9 cellular contexts compared by ENCODE assay signal in genomic region chr22:41237707-41238569, GRCh38. TPM values are rescaled to one million over a fixed set of nuclear protein-coding genes. Genes with fewer than 3 reads are reported as not detected.
DNase-seq lines count a peak whose midpoint lies in the region; ATAC-seq and TF ChIP-seq lines count a peak whose summit lies in the region.
"Had no signal": no experiment of that assay in that cellular context is flagged by ENCODE, and none has a peak within 500 bp of the region (broad histone marks: within the 10 kb centered on the region; RNA-seq: fewer than 3 reads in every experiment).

No MANE protein-coding gene starts in this region.

- peak overlapping the region; percentile 76 for H3K4me3 Mint-ChIP-seq in activated CD4-positive, alpha-beta T cell treated with anti-CD3 and anti-CD28 coated beads, Interleukin-2, amount 10 ng/mL, durations not matched to agents 24 days and 14 days

- DNase-seq in CMK (ENCODE audit: low read depth) (peak; percentile 32), NAMALWA (ENCODE audit: low spot score) (peak; percentile 64), dermis blood vessel endothelial cell (peak; percentile 73), lower leg skin (ENCODE audit: low spot score in 2 of 2) (peak in 1 of 2 donors; percentile 51), dedifferentiated amniotic fluid mesenchymal stem cell (ENCODE audit: extremely low spot score) (no peak)
- DNase-seq in activated CD4-positive, alpha-beta T cell treated with anti-CD3 and anti-CD28 coated beads, Interleukin-2, amount 10 ng/mL, durations not matched to agents 24 days and 14 days, result peak; percentile 95
- peak; percentile 57 to 82 (median 58) for DNase-seq in stimulated activated CD4-positive, alpha-beta T cell treated with anti-CD3 and anti-CD28 coated beads, TNF-alpha, amount 100 ng/mL, for 24 hours (ENCODE audit: low read depth in 3 of 3)

- H3K9me3 Mint-ChIP-seq in activated CD4-positive, alpha-beta T cell treated with anti-CD3 and anti-CD28 coated beads, Interleukin-2, amount 10 ng/mL, durations not matched to agents 24 days and 14 days, result no peaks in the 10 kb centered on the region

- no peaks in the 10 kb centered on the region for H3K36me3 Mint-ChIP-seq in activated CD4-positive, alpha-beta T cell treated with anti-CD3 and anti-CD28 coated beads, Interleukin-2, amount 10 ng/mL, durations not matched to agents 24 days and 14 days (ENCODE audit: low read depth)

- H3K27me3 Mint-ChIP-seq in activated CD4-positive, alpha-beta T cell treated with anti-CD3 and anti-CD28 coated beads, Interleukin-2, amount 10 ng/mL, durations not matched to agents 24 days and 14 days, result peaks cover 2% of the 10 kb centered on the region

- H3K4me3 ChIP-seq in lower leg skin (ENCODE audit: low read depth, poor library complexity, severe bottlenecking), result peak overlapping the region; percentile 22
- H3K4me3 ChIP-seq: SK-N-MC had no signal

- no peak overlapping the region for H3K27ac Mint-ChIP-seq in activated CD4-positive, alpha-beta T cell treated with anti-CD3 and anti-CD28 coated beads, Interleukin-2, amount 10 ng/mL, durations not matched to agents 24 days and 14 days

- no peak for TF ChIP-seq CTCF in lower leg skin (IDR thresholded peaks at IDR 0.05)

- TF ChIP-seq POLR2A in lower leg skin (IDR thresholded peaks at IDR 0.05), result no peak

- 7 to 11% methylated on average over 26 to 51 of the region's 97 CpGs for WGBS in lower leg skin, 2 donors

- H3K4me1 Mint-ChIP-seq in activated CD4-positive, alpha-beta T cell treated with anti-CD3 and anti-CD28 coated beads, Interleukin-2, amount 10 ng/mL, durations not matched to agents 24 days and 14 days, result peaks cover 5% of the 10 kb centered on the region

- ATAC-seq in GM21390 (IDR thresholded peaks at IDR 0.05; ENCODE audit: unreplicated experiment), result peak; percentile 80

- intact Hi-C loops in activated CD4-positive, alpha-beta T cell treated with anti-CD3 and anti-CD28 coated beads, Interleukin-2, amount 10 ng/mL, durations not matched to agents 24 days and 14 days (cut with micrococcal nuclease), result loop anchor here (2.0 kb wide), 1 partner anchor 315 kb away; no protein-coding TSS in a partner anchor
- intact Hi-C loops in lower leg skin (cut with DNase I; ENCODE audit: low total_unique reads), result loop anchor here (5.0 kb wide), 1 partner anchor 316 kb away; no protein-coding TSS in a partner anchor

RNA-seq across cellular contexts. Expression of gene CHADL, which starts 2.8 kb away (rescaled TPM):
- 0.33 and 0.47 TPM in 2 replicates for total RNA-seq in activated CD4-positive, alpha-beta T cell treated with anti-CD3 and anti-CD28 coated beads, Interleukin-2, amount 10 ng/mL, durations not matched to agents 24 days and 14 days
- total RNA-seq in dermis blood vessel endothelial cell, result 1.1 and 2.0 TPM in 2 replicates
- total RNA-seq in lower leg skin, result 10 to 100 TPM; 10.5 to 16.3 (median 11.5) TPM

RNA-seq across cellular contexts. Expression of gene L3MBTL2, which starts 32.8 kb away (rescaled TPM):
- 53.3 and 55.0 TPM in 2 replicates for total RNA-seq in activated CD4-positive, alpha-beta T cell treated with anti-CD3 and anti-CD28 coated beads, Interleukin-2, amount 10 ng/mL, durations not matched to agents 24 days and 14 days
- total RNA-seq in dermis blood vessel endothelial cell, result 27.8 and 33.2 TPM in 2 replicates
- 10 to 100 TPM in 3 of 4 donors, 1 to 10 TPM in 1; 6.3 to 20.9 (median 16.8) TPM for total RNA-seq in lower leg skin

RNA-seq across cellular contexts. Expression of gene RANGAP1, which starts 48.0 kb away (rescaled TPM):
- total RNA-seq in activated CD4-positive, alpha-beta T cell treated with anti-CD3 and anti-CD28 coated beads, Interleukin-2, amount 10 ng/mL, durations not matched to agents 24 days and 14 days, result 185 and 187 TPM in 2 replicates
- 84.2 and 106 TPM in 2 replicates for total RNA-seq in dermis blood vessel endothelial cell
- total RNA-seq in lower leg skin, result 100 to 1,000 TPM; 119 to 150 (median 121) TPM
